1 cellular context compared by ENCODE assay signal in the genomic region with DNA sequence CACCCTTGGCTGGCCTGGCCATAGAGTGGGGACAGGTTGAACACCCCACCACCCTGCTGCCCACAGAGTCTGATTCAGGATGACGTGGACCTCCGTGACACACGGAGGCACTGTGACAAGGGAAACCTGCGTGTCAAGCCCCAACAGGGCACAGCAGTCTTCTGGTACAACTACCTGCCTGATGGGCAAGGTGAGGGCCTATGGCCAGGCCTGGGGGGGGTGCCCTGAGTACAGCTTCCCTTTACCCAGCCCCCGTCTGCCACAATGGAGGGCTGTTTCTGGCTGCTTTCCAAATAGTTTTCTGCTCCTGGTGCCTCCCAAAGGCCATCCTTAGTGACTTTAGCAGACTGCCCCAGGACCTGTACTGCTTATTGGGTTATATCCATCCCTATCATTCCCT.
TF ChIP-seq lines count a peak whose summit lies in the region.

No MANE protein-coding gene starts in this region.

TF ChIP-seq in K562, 482 proteins besides CTCF, POLR2A, EP300 and RAD21:
- TF ChIP-seq, protein P1, sequence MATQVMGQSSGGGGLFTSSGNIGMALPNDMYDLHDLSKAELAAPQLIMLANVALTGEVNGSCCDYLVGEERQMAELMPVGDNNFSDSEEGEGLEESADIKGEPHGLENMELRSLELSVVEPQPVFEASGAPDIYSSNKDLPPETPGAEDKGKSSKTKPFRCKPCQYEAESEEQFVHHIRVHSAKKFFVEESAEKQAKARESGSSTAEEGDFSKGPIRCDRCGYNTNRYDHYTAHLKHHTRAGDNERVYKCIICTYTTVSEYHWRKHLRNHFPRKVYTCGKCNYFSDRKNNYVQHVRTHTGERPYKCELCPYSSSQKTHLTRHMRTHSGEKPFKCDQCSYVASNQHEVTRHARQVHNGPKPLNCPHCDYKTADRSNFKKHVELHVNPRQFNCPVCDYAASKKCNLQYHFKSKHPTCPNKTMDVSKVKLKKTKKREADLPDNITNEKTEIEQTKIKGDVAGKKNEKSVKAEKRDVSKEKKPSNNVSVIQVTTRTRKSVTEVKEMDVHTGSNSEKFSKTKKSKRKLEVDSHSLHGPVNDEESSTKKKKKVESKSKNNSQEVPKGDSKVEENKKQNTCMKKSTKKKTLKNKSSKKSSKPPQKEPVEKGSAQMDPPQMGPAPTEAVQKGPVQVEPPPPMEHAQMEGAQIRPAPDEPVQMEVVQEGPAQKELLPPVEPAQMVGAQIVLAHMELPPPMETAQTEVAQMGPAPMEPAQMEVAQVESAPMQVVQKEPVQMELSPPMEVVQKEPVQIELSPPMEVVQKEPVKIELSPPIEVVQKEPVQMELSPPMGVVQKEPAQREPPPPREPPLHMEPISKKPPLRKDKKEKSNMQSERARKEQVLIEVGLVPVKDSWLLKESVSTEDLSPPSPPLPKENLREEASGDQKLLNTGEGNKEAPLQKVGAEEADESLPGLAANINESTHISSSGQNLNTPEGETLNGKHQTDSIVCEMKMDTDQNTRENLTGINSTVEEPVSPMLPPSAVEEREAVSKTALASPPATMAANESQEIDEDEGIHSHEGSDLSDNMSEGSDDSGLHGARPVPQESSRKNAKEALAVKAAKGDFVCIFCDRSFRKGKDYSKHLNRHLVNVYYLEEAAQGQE (CRISPR knock-in tag; IDR thresholded peaks at IDR 0.05; ENCODE audit: low read depth) = no peak
- TF ChIP-seq JUN (IDR thresholded peaks at IDR 0.05; ENCODE audit: borderline replicate concordance, low read depth, low read length) (no peak), JUN (CRISPR knock-in tag; IDR thresholded peaks at IDR 0.05; ENCODE audit: borderline replicate concordance) (no peak), ZNF586 (CRISPR knock-in tag; conservative IDR thresholded peaks at IDR 0.05) (no peak), NFIC (IDR thresholded peaks at IDR 0.05) (peak; percentile 64), ZNF589 (CRISPR knock-in tag; IDR thresholded peaks at IDR 0.05; ENCODE audit: low read depth) (no peak)
- TF ChIP-seq, protein P2, sequence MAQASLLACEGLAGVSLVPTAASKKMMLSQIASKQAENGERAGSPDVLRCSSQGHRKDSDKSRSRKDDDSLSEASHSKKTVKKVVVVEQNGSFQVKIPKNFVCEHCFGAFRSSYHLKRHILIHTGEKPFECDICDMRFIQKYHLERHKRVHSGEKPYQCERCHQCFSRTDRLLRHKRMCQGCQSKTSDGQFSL (CRISPR knock-in tag; IDR thresholded peaks at IDR 0.05) = 0 out of 2 replicates have a peak, but pooled peaks have one; percentile 36
- TF ChIP-seq, protein P2 (tag; IDR thresholded peaks at IDR 0.05) = no peak
